ENCODE assay signal across 10 cellular contexts in the genomic region with DNA sequence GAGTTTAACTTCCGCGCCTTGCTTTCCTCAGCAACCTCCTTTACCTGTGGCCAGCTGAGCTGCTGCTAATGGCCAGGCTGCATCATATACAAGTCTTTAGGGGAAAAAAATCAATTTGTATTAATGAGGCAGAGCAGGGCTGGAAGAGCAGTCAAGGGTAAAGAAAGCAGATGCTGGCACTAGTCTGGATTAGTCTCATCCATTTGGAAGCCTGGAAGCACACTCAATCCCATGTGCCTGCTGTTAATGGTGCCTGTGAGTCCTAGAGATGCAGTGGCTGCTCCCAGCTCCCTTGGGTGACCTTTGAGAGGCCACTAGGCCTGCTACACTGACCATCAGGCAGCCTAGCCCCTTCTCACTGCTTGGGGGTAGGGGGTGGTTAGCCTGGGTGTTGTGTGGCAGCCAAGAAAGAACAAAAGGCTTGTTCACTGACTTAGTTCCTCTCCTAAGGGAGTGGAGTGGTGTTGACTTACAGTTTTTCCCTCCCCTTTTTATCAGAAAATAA.
DNase-seq lines count a peak whose midpoint lies in the region; ATAC-seq, FAIRE-seq and TF ChIP-seq lines count a peak whose summit lies in the region.
"Had no signal": no experiment of that assay in that cellular context is flagged by ENCODE, and none has a peak within 500 bp of the region (broad histone marks: within the 10 kb centered on the region; RNA-seq: fewer than 3 reads in every experiment).

No MANE protein-coding gene starts in this region.

- H3K9me3 Mint-ChIP-seq in central memory CD8-positive, alpha-beta T cell, result no peaks in the 10 kb centered on the region

- no peak overlapping the region for H3K4me3 ChIP-seq in neutrophil (ENCODE audit: low read depth in 1 of 2, low read length in 1 of 2)

- DNase-seq in D721Med (ENCODE audit: insufficient read length, low spot score) (peak; percentile 41), NCI-H2171 (lab: John Stamatoyannopoulos, UW) (peak; percentile 80), GM10248 (ENCODE audit: extremely low spot score) (no peak), T-helper 9 cell (no peak), NCI-H1436 treated with DMSO at 0.1 percent for 48 hours (lab: John Stamatoyannopoulos, UW) (no peak)
- no peak for DNase-seq in central memory CD8-positive, alpha-beta T cell (ENCODE audit: low spot score in 2 of 2)
- DNase-seq: NCI-H526 treated with DMSO at 0.1 percent for 48 hours had no signal

- H3K27me3 ChIP-seq in neutrophil, result no peaks in the 10 kb centered on the region

- peaks cover 59% of the 10 kb centered on the region for H3K36me3 ChIP-seq in neutrophil

- FAIRE-seq in D721Med (lab: Jason Lieb, UNC), result no peak
- FAIRE-seq: colon had no signal

- POLR2A ChIA-PET in GM10248 (lab: Yijun Ruan, JAX), result no interaction called here

- peak overlapping the region; percentile 100 for H3K27ac Mint-ChIP-seq in central memory CD8-positive, alpha-beta T cell (ENCODE audit: low read depth)

- H3K27me3 Mint-ChIP-seq in central memory CD8-positive, alpha-beta T cell, result no peaks in the 10 kb centered on the region

- peaks cover 91% of the 10 kb centered on the region for H3K36me3 Mint-ChIP-seq in central memory CD8-positive, alpha-beta T cell (ENCODE audit: insufficient read depth)

- peak overlapping the region; percentile 65 for H3K27ac ChIP-seq in neutrophil

- CTCF ChIA-PET in GM10248 (lab: Yijun Ruan, JAX), result interaction anchor here (1.3 to 3.4 kb wide), 8 partner anchors 8 to 72 kb away, joined by 3 to 21 read pairs (median 11); a partner anchor contains a TSS

- H3K4me1 ChIP-seq in neutrophil (ENCODE audit: control insufficient read depth in 1 of 2, insufficient read depth in 1 of 2, low read depth in 1 of 2, low read length in 1 of 2), result peaks cover 21 to 29% of the 10 kb centered on the region in 2 experiments

- peaks cover 2% of the 10 kb centered on the region for H3K9me3 ChIP-seq in neutrophil

- peaks cover 62% of the 10 kb centered on the region for H3K4me1 Mint-ChIP-seq in central memory CD8-positive, alpha-beta T cell

- TF ChIP-seq CTCF in D721Med (IDR thresholded peaks at IDR 0.05; ENCODE audit: insufficient read depth, missing control alignments) (no peak), neutrophil (IDR thresholded peaks at IDR 0.05) (no peak), GM10248 (IDR thresholded peaks at IDR 0.05; ENCODE audit: control extremely low read depth, extremely low read depth, low read depth, missing control alignments) (no peak)

- H3K4me3 Mint-ChIP-seq in central memory CD8-positive, alpha-beta T cell, result no peak overlapping the region

- ATAC-seq in central memory CD8-positive, alpha-beta T cell (replicated peaks; ENCODE audit: extremely low read depth, poor library complexity, severe bottlenecking), result no peak
- no peak for ATAC-seq in HG02678 (IDR thresholded peaks at IDR 0.05; ENCODE audit: unreplicated experiment)

Comparison
In these comparisons a context has a peak if more than half of its experiments do, and no peak if none do; other contexts are left out.
1. DNase-seq: peak in D721Med (single experiment) and NCI-H2171 (single experiment); none in central memory CD8-positive, alpha-beta T cell (0 of 2), GM10248 (single experiment), T-helper 9 cell (single experiment) and NCI-H1436 treated with DMSO at 0.1 percent for 48 hours (single experiment).